1 cellular context compared by ENCODE assay signal in the genomic region with DNA sequence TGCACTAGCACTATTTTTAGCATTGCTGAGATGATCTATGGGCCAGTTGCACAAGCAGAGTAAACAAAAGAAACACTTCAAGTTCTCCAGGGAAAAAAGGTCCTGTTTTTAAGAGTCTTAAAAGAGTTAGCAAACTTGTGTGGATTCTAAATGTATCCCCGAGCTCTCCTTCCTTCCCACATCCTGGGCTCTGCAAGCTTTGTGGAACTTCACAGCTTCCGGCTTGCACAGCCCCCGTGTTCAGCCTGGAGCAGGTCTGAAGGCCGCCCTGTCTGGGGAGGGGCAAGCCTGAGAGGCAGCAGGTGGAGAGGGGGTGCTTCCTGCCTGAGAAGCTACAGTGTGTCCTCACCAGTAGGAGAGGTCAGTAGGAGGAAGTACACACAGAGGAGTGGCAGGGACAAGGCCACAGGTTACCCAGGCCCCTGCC.
TF ChIP-seq lines count a peak whose summit lies in the region.

No MANE protein-coding gene starts in this region.

TF ChIP-seq in K562, 482 proteins besides CTCF, POLR2A, EP300 and RAD21 (continued from another document):
- TF ChIP-seq NFIX (CRISPR knock-in tag; IDR thresholded peaks at IDR 0.05; ENCODE audit: low read depth) (no peak), ZNF23 (CRISPR knock-in tag; IDR thresholded peaks at IDR 0.05) (no peak), MEF2A (IDR thresholded peaks at IDR 0.05; ENCODE audit: control insufficient read depth, low read depth, low read length) (peak; percentile 33; the same call in 1 of the 2 replicates), NR2C2 (CRISPR knock-in tag; IDR thresholded peaks at IDR 0.05) (no peak), NR2C2 (tag; IDR thresholded peaks at IDR 0.05) (peak; percentile 23; the same call in 1 of the 2 replicates), CEBPB (tag; IDR thresholded peaks at IDR 0.05) (peak; percentile 82), HDAC6 (IDR thresholded peaks at IDR 0.05; ENCODE audit: low read depth, low read length) (no peak), MEIS2 (IDR thresholded peaks at IDR 0.05; ENCODE audit: partially characterized antibody) (peak; percentile 76), ZNF316 (IDR thresholded peaks at IDR 0.05) (peak; percentile 48)
- TF ChIP-seq, protein P1, sequence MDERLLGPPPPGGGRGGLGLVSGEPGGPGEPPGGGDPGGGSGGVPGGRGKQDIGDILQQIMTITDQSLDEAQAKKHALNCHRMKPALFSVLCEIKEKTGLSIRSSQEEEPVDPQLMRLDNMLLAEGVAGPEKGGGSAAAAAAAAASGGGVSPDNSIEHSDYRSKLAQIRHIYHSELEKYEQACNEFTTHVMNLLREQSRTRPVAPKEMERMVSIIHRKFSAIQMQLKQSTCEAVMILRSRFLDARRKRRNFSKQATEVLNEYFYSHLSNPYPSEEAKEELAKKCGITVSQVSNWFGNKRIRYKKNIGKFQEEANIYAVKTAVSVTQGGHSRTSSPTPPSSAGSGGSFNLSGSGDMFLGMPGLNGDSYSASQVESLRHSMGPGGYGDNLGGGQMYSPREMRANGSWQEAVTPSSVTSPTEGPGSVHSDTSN (CRISPR knock-in tag; IDR thresholded peaks at IDR 0.05; ENCODE audit: low read depth) = no peak
- TF ChIP-seq, protein P1 (tag; conservative IDR thresholded peaks at IDR 0.05; ENCODE audit: low read depth) = peak; percentile 79
- TF ChIP-seq, protein P2, sequence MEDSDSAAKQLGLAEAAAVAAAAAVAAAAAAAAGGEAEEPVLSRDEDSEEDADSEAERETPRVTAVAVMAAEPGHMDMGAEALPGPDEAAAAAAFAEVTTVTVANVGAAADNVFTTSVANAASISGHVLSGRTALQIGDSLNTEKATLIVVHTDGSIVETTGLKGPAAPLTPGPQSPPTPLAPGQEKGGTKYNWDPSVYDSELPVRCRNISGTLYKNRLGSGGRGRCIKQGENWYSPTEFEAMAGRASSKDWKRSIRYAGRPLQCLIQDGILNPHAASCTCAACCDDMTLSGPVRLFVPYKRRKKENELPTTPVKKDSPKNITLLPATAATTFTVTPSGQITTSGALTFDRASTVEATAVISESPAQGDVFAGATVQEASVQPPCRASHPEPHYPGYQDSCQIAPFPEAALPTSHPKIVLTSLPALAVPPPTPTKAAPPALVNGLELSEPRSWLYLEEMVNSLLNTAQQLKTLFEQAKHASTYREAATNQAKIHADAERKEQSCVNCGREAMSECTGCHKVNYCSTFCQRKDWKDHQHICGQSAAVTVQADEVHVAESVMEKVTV (CRISPR knock-in tag; IDR thresholded peaks at IDR 0.05) = no peak
